In the genomic region with DNA sequence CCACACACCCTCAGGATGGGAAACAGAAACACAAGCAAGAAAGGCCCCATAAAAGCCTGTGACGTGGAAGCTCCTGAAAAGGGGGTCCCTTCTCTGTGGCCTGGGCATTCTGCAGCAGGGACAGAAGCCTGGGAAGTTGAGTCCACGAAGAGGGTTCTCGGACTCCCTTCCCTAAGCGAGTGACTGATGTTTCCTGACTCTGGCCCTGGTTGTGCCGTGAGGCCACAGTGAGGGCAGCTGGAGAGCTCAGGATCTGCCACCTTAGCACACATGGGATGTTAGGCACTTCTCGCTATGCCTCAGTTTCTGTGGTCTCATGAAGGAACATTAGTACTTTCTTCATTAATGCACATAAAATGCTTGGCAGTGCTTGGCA, we compare ENCODE assay signal across 13 cellular contexts.
A peak's percentile ranks its signal among the peaks of the same experiment; 100 is the strongest.
DNase-seq lines count a peak whose midpoint lies in the region; ATAC-seq, FAIRE-seq and TF ChIP-seq lines count a peak whose summit lies in the region.
"Had no signal": no experiment of that assay in that cellular context is flagged by ENCODE, and none has a peak within 500 bp of the region (broad histone marks: within the 10 kb centered on the region; RNA-seq: fewer than 3 reads in every experiment).

No MANE protein-coding gene starts in this region.

- intact Hi-C loops in kidney (cut with DNase I), result no loop called here

- no peaks in the 10 kb centered on the region for H3K9me3 ChIP-seq in BLaER1
- no peaks in the 10 kb centered on the region for H3K9me3 ChIP-seq in kidney (ENCODE audit: control insufficient read depth in 1 of 2, low read length in 2 of 2)
- no peaks in the 10 kb centered on the region for H3K9me3 ChIP-seq in skeletal muscle satellite cell (replicated peaks; ENCODE audit: low read length)
- H3K9me3 ChIP-seq: MG63 had no signal

- H3K4me2 ChIP-seq in BLaER1 (peak overlapping the region; percentile 46), skeletal muscle satellite cell (ENCODE audit: low read length) (peak overlapping the region; percentile 57)

- no peak overlapping the region for H3K27ac ChIP-seq in BLaER1
- H3K27ac ChIP-seq in VCaP, result peak overlapping the region; percentile 87
- peak overlapping the region; percentile 79 to 80 for H3K27ac ChIP-seq in kidney (ENCODE audit: low read depth in 2 of 2, low read length in 2 of 2)

- no peak overlapping the region for H3K9ac ChIP-seq in BLaER1
- H3K9ac ChIP-seq in kidney (ENCODE audit: low read length in 2 of 2), result no peak overlapping the region
- no peak overlapping the region for H3K9ac ChIP-seq in skeletal muscle satellite cell (ENCODE audit: low read depth, low read length)

- no peak for FAIRE-seq in kidney (lab: Jason Lieb, UNC)

- H3K27me3 ChIP-seq in BLaER1 (no peaks in the 10 kb centered on the region), skeletal muscle satellite cell (ENCODE audit: control insufficient read depth, insufficient read depth, low read length) (no peaks in the 10 kb centered on the region)
- H3K27me3 ChIP-seq: MG63 had no signal

- TF ChIP-seq CTCF in VCaP (conservative IDR thresholded peaks at IDR 0.05) (no peak), kidney (IDR thresholded peaks at IDR 0.05; ENCODE audit: borderline replicate concordance, extremely low read depth, insufficient read depth) (no peak)

- DNase-seq in kidney (no peak), dermis blood vessel endothelial cell (no peak), COR-L47 (lab: John Stamatoyannopoulos, UW) (no peak)
- no peak for DNase-seq in stimulated activated CD4-positive, alpha-beta T cell treated with anti-CD3 and anti-CD28 coated beads, Interleukin-1b, Interleukin-23, amount 100 ng/mL, for 48 hours
- DNase-seq: activated CD4-positive, alpha-beta memory T cell treated with anti-CD3 and anti-CD28 coated beads, Interleukin-2, amount 10 ng/mL, durations not matched to agents 7 days and 5 days; Calu3; immature natural killer cell; stimulated activated CD4-positive, alpha-beta T cell treated with anti-CD3 and anti-CD28 coated beads, Interleukin-4, amount 100 ng/mL, for 1 hour had no signal

- ATAC-seq in GM21528 (IDR thresholded peaks at IDR 0.05; ENCODE audit: low FRiP score, unreplicated experiment), result no peak

- H3K4me3 ChIP-seq in BLaER1 (no peak overlapping the region), kidney (ENCODE audit: low read length in 2 of 2) (peak overlapping the region in 1 of 2 donors; percentile 13), skeletal muscle satellite cell (ENCODE audit: low read length) (no peak overlapping the region)
- H3K4me3 ChIP-seq: MG63 had no signal

- H3K4me1 ChIP-seq in BLaER1 (peaks cover 30% of the 10 kb centered on the region), kidney (ENCODE audit: control insufficient read depth in 1 of 2, insufficient read depth in 1 of 2, low read depth in 1 of 2, low read length in 2 of 2) (peaks cover 13 to 30% of the 10 kb centered on the region in 2 donors), skeletal muscle satellite cell (ENCODE audit: control insufficient read depth, insufficient read depth, low read length) (peaks cover 27% of the 10 kb centered on the region)

- H3K36me3 ChIP-seq in BLaER1, result peaks cover 12% of the 10 kb centered on the region; the same call in 1 of the 2 replicates
- peaks cover 0 to 2% of the 10 kb centered on the region in 2 donors for H3K36me3 ChIP-seq in kidney (ENCODE audit: control insufficient read depth in 1 of 2, insufficient read depth in 2 of 2, low read length in 2 of 2)
- peaks cover 3% of the 10 kb centered on the region for H3K36me3 ChIP-seq in skeletal muscle satellite cell (ENCODE audit: insufficient read depth, low read length)
- H3K36me3 ChIP-seq: MG63 had no signal

- no peaks in the 10 kb centered on the region for H4K20me1 ChIP-seq in BLaER1
